19 cellular contexts compared by ENCODE assay signal in genomic region chr5:172844577-172844838, GRCh38. TPM values are rescaled to one million over a fixed set of nuclear protein-coding genes. Genes with fewer than 3 reads are reported as not detected.
DNase-seq lines count a peak whose midpoint lies in the region; ATAC-seq and TF ChIP-seq lines count a peak whose summit lies in the region.
"Had no signal": no experiment of that assay in that cellular context is flagged by ENCODE, and none has a peak within 500 bp of the region (broad histone marks: within the 10 kb centered on the region; RNA-seq: fewer than 3 reads in every experiment).

No MANE protein-coding gene starts in this region.

- no peak overlapping the region for H3K4me3 Mint-ChIP-seq in activated B cell treated with CpG ODN at 0.5 μM for 24 hours
- H3K4me3 Mint-ChIP-seq: H9 had no signal

- H2AK5ac ChIP-seq in neuronal stem cell (ENCODE audit: low read depth, low read length) = no peak overlapping the region

- H3K4me1 Mint-ChIP-seq in activated B cell treated with CpG ODN at 0.5 μM for 24 hours = peaks cover 71% of the 10 kb centered on the region

- CTCF ChIA-PET in activated B cell treated with CpG ODN at 0.5 μM for 24 hours (lab: Charles Lee) = interaction anchor here (1.9 kb wide), 1 partner anchor 72 kb away, joined by 5 read pairs; no protein-coding TSS in a partner anchor

- H4K8ac ChIP-seq in neuronal stem cell (ENCODE audit: low read depth, low read length) = no peak overlapping the region

- no peak overlapping the region for H2BK120ac ChIP-seq in neuronal stem cell (ENCODE audit: low read depth, low read length)

- no peaks in the 10 kb centered on the region; the same call in 1 of the 2 replicates for H3K36me3 ChIP-seq in H7 (replicated peaks; ENCODE audit: control insufficient read depth, insufficient read depth, low read length)
- H3K36me3 ChIP-seq in neuronal stem cell (replicated peaks in 1 of 2; ENCODE audit: control insufficient read depth in 2 of 2, insufficient read depth in 2 of 2, low read length in 2 of 2) = peaks cover 2 to 47% of the 10 kb centered on the region in 2 donors
- no peaks in the 10 kb centered on the region for H3K36me3 ChIP-seq in left ventricle myocardium inferior
- no peaks in the 10 kb centered on the region for H3K36me3 ChIP-seq in smooth muscle cell (ENCODE audit: low read depth)
- H3K36me3 ChIP-seq: BE2C had no signal

- no peaks in the 10 kb centered on the region for H3K9me3 ChIP-seq in neuronal stem cell (replicated peaks in 1 of 2; ENCODE audit: control insufficient read depth in 2 of 2, insufficient read depth in 1 of 2, low read depth in 1 of 2, low read length in 2 of 2)
- H3K9me3 ChIP-seq in left ventricle myocardium inferior (replicated peaks) = no peaks in the 10 kb centered on the region
- H3K9me3 ChIP-seq in smooth muscle cell (replicated peaks; ENCODE audit: low read depth) = no peaks in the 10 kb centered on the region
- H3K9me3 ChIP-seq: BE2C had no signal

- no peaks in the 10 kb centered on the region for H3F3A ChIP-seq in smooth muscle cell (ENCODE audit: low read depth)

- POLR2A ChIA-PET in activated B cell treated with CpG ODN at 0.5 μM for 24 hours (lab: Charles Lee) = interaction anchor here (1.1 kb wide), 1 partner anchor 77 kb away, joined by 10 read pairs; no protein-coding TSS in a partner anchor

- H3K4ac ChIP-seq in neuronal stem cell (ENCODE audit: low read length) = no peak overlapping the region

- H3K23ac ChIP-seq in neuronal stem cell (ENCODE audit: low read depth, low read length, poor library complexity) = no peak overlapping the region

- no peak overlapping the region for H2BK5ac ChIP-seq in neuronal stem cell (ENCODE audit: low read length)

- H3K27ac ChIP-seq in neuronal stem cell (replicated peaks; ENCODE audit: low read length) = no peak overlapping the region
- no peak overlapping the region for H3K27ac ChIP-seq in left ventricle myocardium inferior (replicated peaks)
- no peak overlapping the region for H3K27ac ChIP-seq in smooth muscle cell (ENCODE audit: low read depth)
- H3K27ac ChIP-seq: HL-60, SK-N-MC had no signal

- peak overlapping the region; percentile 35 for H3K27ac Mint-ChIP-seq in activated B cell treated with CpG ODN at 0.5 μM for 24 hours
- H3K27ac Mint-ChIP-seq: H9 had no signal

- peaks cover 94% of the 10 kb centered on the region for H3K79me2 ChIP-seq in smooth muscle cell (ENCODE audit: low read depth)

- peak overlapping the region; percentile 54 for H3K9ac ChIP-seq in neuronal stem cell (ENCODE audit: low read depth, low read length, poor library complexity)
- H3K9ac ChIP-seq in smooth muscle cell (ENCODE audit: low read depth) = no peak overlapping the region

- H3K9me3 Mint-ChIP-seq in activated B cell treated with CpG ODN at 0.5 μM for 24 hours = no peaks in the 10 kb centered on the region
- H3K9me3 Mint-ChIP-seq: H9 had no signal

- no peak overlapping the region for H2AFZ ChIP-seq in neuronal stem cell (ENCODE audit: low read length)
- H2AFZ ChIP-seq in smooth muscle cell (ENCODE audit: low read depth) = no peak overlapping the region

- peaks cover 43% of the 10 kb centered on the region for H3K36me3 Mint-ChIP-seq in activated B cell treated with CpG ODN at 0.5 μM for 24 hours (ENCODE audit: low read depth)

- H3K27me3 ChIP-seq in H7 (ENCODE audit: control insufficient read depth, insufficient read depth, low read length) (no peaks in the 10 kb centered on the region), neuronal stem cell (ENCODE audit: control insufficient read depth in 3 of 3, insufficient read depth in 3 of 3, low read depth in 1 of 3, low read length in 3 of 3) (no peaks in the 10 kb centered on the region), left ventricle myocardium inferior (ENCODE audit: low read depth) (no peaks in the 10 kb centered on the region), smooth muscle cell (ENCODE audit: low read depth) (no peaks in the 10 kb centered on the region)
- H3K27me3 ChIP-seq: BE2C had no signal

- H4K91ac ChIP-seq in neuronal stem cell (ENCODE audit: low read depth, low read length, poor library complexity) = no peak overlapping the region

- no CpG with 5 or more reads among the region's 2 CpGs for WGBS in neuronal stem cell (ENCODE audit: extremely low coverage in 2 of 2, insufficient read length in 2 of 2, insufficient replicate concordance in 1 of 2), 2 donors
- WGBS in smooth muscle cell (ENCODE audit: low lambda C conversion rate) = 92% methylated on average over 2 of the region's 2 CpGs

- H3K4me3 ChIP-seq in H7 (ENCODE audit: insufficient read depth, low read depth, low read length) (no peak overlapping the region), neuronal stem cell (ENCODE audit: low read length in 2 of 2) (no peak overlapping the region), left ventricle myocardium inferior (no peak overlapping the region), smooth muscle cell (no peak overlapping the region)
- H3K4me3 ChIP-seq: SK-N-MC had no signal

- H2BK12ac ChIP-seq in neuronal stem cell (ENCODE audit: low read length) = no peak overlapping the region

- peak; percentile 38 for DNase-seq in H7
- DNase-seq in activated B cell treated with CpG ODN at 0.5 μM for 24 hours = no peak
- no peak for DNase-seq in neuronal stem cell (ENCODE audit: low spot score)
- DNase-seq in left ventricle myocardium inferior = no peak
- DNase-seq in AG20443 (ENCODE audit: low spot score) = no peak
- DNase-seq in smooth muscle cell (lab: John Stamatoyannopoulos, UW; ENCODE audit: unreplicated experiment) = no peak
- DNase-seq: BE2C; H9; Kasumi-1; NCI-H1092 treated with DMSO at 0.1 percent for 48 hours; NCI-H146; NCI-H2029 treated with DMSO at 0.1 percent for 48 hours; NCI-H2171 treated with DMSO at 0.1 percent for 48 hours; NCI-H446 treated with DMSO at 0.1 percent for 48 hours; NK-92 treated with Interleukin-12 subunit alpha and Interleukin-12 subunit beta, amount 100 ng/mL, for 24 hours; SHP77 had no signal

- H3K79me1 ChIP-seq in neuronal stem cell (ENCODE audit: low read depth, low read length) = peaks cover 17% of the 10 kb centered on the region

- intact Hi-C loops in activated B cell treated with CpG ODN at 0.5 μM for 24 hours (cut with micrococcal nuclease) = no loop called here
- intact Hi-C loops in left ventricle myocardium inferior (cut with micrococcal nuclease) = no loop called here

- no peak for TF ChIP-seq CTCF in activated B cell treated with CpG ODN at 0.5 μM for 24 hours (IDR thresholded peaks at IDR 0.05)
- no peak for TF ChIP-seq CTCF in left ventricle myocardium inferior (IDR thresholded peaks at IDR 0.05; ENCODE audit: borderline replicate concordance)
- TF ChIP-seq CTCF in smooth muscle cell (IDR thresholded peaks at IDR 0.05; ENCODE audit: borderline replicate concordance, insufficient read depth, poor library complexity, severe bottlenecking) = no peak

- no peak overlapping the region for H3K18ac ChIP-seq in neuronal stem cell (ENCODE audit: low read length)

- no peak overlapping the region for H3K14ac ChIP-seq in neuronal stem cell (ENCODE audit: low read length)

- ATAC-seq in activated B cell treated with CpG ODN at 0.5 μM for 24 hours (ENCODE audit: low read depth) (no peak), HG03565 (IDR thresholded peaks at IDR 0.05; ENCODE audit: unreplicated experiment) (no peak)

- peaks cover 96% of the 10 kb centered on the region for H4K20me1 ChIP-seq in smooth muscle cell (ENCODE audit: low read depth)

- H3K27me3 Mint-ChIP-seq in activated B cell treated with CpG ODN at 0.5 μM for 24 hours = no peaks in the 10 kb centered on the region

- H3K4me2 ChIP-seq in neuronal stem cell (ENCODE audit: insufficient read depth, low read length, poor library complexity, severe bottlenecking) = no peak overlapping the region
- H3K4me2 ChIP-seq in smooth muscle cell = no peak overlapping the region

- H3K4me1 ChIP-seq in neuronal stem cell (ENCODE audit: control insufficient read depth in 2 of 2, insufficient read depth in 1 of 2, low read depth in 1 of 2, low read length in 2 of 2) (peaks cover 0 to 10% of the 10 kb centered on the region in 2 donors), left ventricle myocardium inferior (peaks cover 57% of the 10 kb centered on the region), smooth muscle cell (ENCODE audit: low read depth) (peaks cover 7% of the 10 kb centered on the region)

- H2BK15ac ChIP-seq in neuronal stem cell (ENCODE audit: low read length) = no peak overlapping the region

RNA-seq across cellular contexts. Expression of gene ERGIC1, which starts 10.5 kb away (rescaled TPM):
- total RNA-seq in H7 (2014; rRNA removed; shearing (Covaris generic)) = 97.7 and 102 TPM in 2 replicates
- 69.6 and 72.5 TPM in 2 replicates for total RNA-seq in activated B cell treated with CpG ODN at 0.5 μM for 24 hours
- 73.5 TPM for polyA plus RNA-seq in neuronal stem cell (2013, experiment 1 of 2)
- polyA plus RNA-seq in neuronal stem cell (2013, experiment 2 of 2) = 73.3 TPM
- 79.4 TPM for total RNA-seq in left ventricle myocardium inferior
- total RNA-seq in smooth muscle cell = 135 and 140 TPM in 2 replicates
- polyA plus RNA-seq in smooth muscle cell = 33.2 and 38.2 TPM in 2 replicates
